ENCODE assay signal across 21 cellular contexts in genomic region chr1:233389867-233390266, GRCh38.
"Had no signal": no experiment of that assay in that cellular context is flagged by ENCODE, and none has a peak within 500 bp of the region (broad histone marks: within the 10 kb centered on the region; RNA-seq: fewer than 3 reads in every experiment).

No MANE protein-coding gene starts in this region.

- H3K36me3 ChIP-seq: gastrocnemius medialis, left ventricle myocardium inferior, spleen had no signal

- ATAC-seq: activated naive CD8-positive, alpha-beta T cell treated with anti-CD3 and anti-CD28 coated beads, Interleukin-2, amount 50 U/mL, for 24 hours; gastrocnemius medialis had no signal

- H3K4me1 Mint-ChIP-seq: activated B cell treated with CpG ODN at 0.5 μM for 24 hours; activated naive CD4-positive, alpha-beta T cell treated with anti-CD3 and anti-CD28 coated beads, Interleukin-2, amount 10 ng/mL, durations not matched to agents 7 days and 5 days; activated naive CD8-positive, alpha-beta T cell treated with anti-CD3 and anti-CD28 coated beads, Interleukin-2, amount 50 U/mL, for 24 hours; brain; central memory CD8-positive, alpha-beta T cell had no signal

- DNase-seq: activated B cell treated with CpG ODN at 0.5 μM for 24 hours; activated CD4-positive, alpha-beta memory T cell treated with anti-CD3 and anti-CD28 coated beads, Interleukin-2, amount 10 ng/mL, durations not matched to agents 7 days and 5 days; activated CD4-positive, alpha-beta T cell treated with anti-CD3 and anti-CD28 coated beads for 48 hours; activated naive CD4-positive, alpha-beta T cell treated with anti-CD3 and anti-CD28 coated beads, Interleukin-2, amount 10 ng/mL, durations not matched to agents 7 days and 5 days; activated naive CD8-positive, alpha-beta T cell treated with anti-CD3 and anti-CD28 coated beads, Interleukin-2, amount 50 U/mL, for 24 hours; activated T-cell treated with anti-CD3 and anti-CD28 coated beads, Interleukin-2, amount 50 U/mL, for 24 hours; anterior cingulate cortex; gastrocnemius medialis; head of caudate nucleus; kidney; left ventricle myocardium inferior; mammary epithelial cell; occipital lobe; posterior cingulate gyrus; retina; spleen; stimulated activated naive CD4-positive, alpha-beta T cell had no signal

- H3K27me3 ChIP-seq: gastrocnemius medialis had no signal

- H3K27ac ChIP-seq: coronary artery, gastrocnemius medialis, left ventricle myocardium inferior, spleen had no signal

- H3K9me3 Mint-ChIP-seq: activated B cell treated with CpG ODN at 0.5 μM for 24 hours; activated CD4-positive, alpha-beta memory T cell treated with anti-CD3 and anti-CD28 coated beads, Interleukin-2, amount 10 ng/mL, durations not matched to agents 7 days and 5 days; activated naive CD4-positive, alpha-beta T cell treated with anti-CD3 and anti-CD28 coated beads, Interleukin-2, amount 10 ng/mL, durations not matched to agents 7 days and 5 days; activated naive CD8-positive, alpha-beta T cell treated with anti-CD3 and anti-CD28 coated beads, Interleukin-2, amount 50 U/mL, for 24 hours; activated T-cell treated with anti-CD3 and anti-CD28 coated beads, Interleukin-2, amount 50 U/mL, for 24 hours; central memory CD8-positive, alpha-beta T cell; T-helper 2 cell treated with Interferon-gamma antibody and Interleukin-4, amounts not matched to agents 5 μg/mL and 100 μg/mL, for 36 hours had no signal

- H3K4me3 Mint-ChIP-seq: activated B cell treated with CpG ODN at 0.5 μM for 24 hours; activated CD4-positive, alpha-beta memory T cell treated with anti-CD3 and anti-CD28 coated beads, Interleukin-2, amount 10 ng/mL, durations not matched to agents 7 days and 5 days; activated naive CD4-positive, alpha-beta T cell treated with anti-CD3 and anti-CD28 coated beads, Interleukin-2, amount 10 ng/mL, durations not matched to agents 7 days and 5 days; activated naive CD8-positive, alpha-beta T cell treated with anti-CD3 and anti-CD28 coated beads, Interleukin-2, amount 50 U/mL, for 24 hours; activated T-cell treated with anti-CD3 and anti-CD28 coated beads, Interleukin-2, amount 50 U/mL, for 24 hours; brain; central memory CD8-positive, alpha-beta T cell; T-helper 2 cell treated with Interferon-gamma antibody and Interleukin-4, amounts not matched to agents 5 μg/mL and 100 μg/mL, for 36 hours had no signal

- H3K4me1 ChIP-seq: gastrocnemius medialis, spleen had no signal

- H3K4me3 ChIP-seq: coronary artery, gastrocnemius medialis, left ventricle myocardium inferior, spleen had no signal

- H3K9me3 ChIP-seq: gastrocnemius medialis, spleen had no signal

- H3K36me3 Mint-ChIP-seq: activated naive CD4-positive, alpha-beta T cell treated with anti-CD3 and anti-CD28 coated beads, Interleukin-2, amount 10 ng/mL, durations not matched to agents 7 days and 5 days; brain had no signal

- H3K27ac Mint-ChIP-seq: activated B cell treated with CpG ODN at 0.5 μM for 24 hours; activated CD4-positive, alpha-beta memory T cell treated with anti-CD3 and anti-CD28 coated beads, Interleukin-2, amount 10 ng/mL, durations not matched to agents 7 days and 5 days; activated naive CD4-positive, alpha-beta T cell treated with anti-CD3 and anti-CD28 coated beads, Interleukin-2, amount 10 ng/mL, durations not matched to agents 7 days and 5 days; activated naive CD8-positive, alpha-beta T cell treated with anti-CD3 and anti-CD28 coated beads, Interleukin-2, amount 50 U/mL, for 24 hours; activated T-cell treated with anti-CD3 and anti-CD28 coated beads, Interleukin-2, amount 50 U/mL, for 24 hours; brain; T-helper 2 cell treated with Interferon-gamma antibody and Interleukin-4, amounts not matched to agents 5 μg/mL and 100 μg/mL, for 36 hours had no signal
